In genomic region chr22:23137905-23138520, GRCh38 we compare ENCODE assay signal across 8 cellular contexts. TPM values are rescaled to one million over a fixed set of nuclear protein-coding genes. Genes with fewer than 3 reads are reported as not detected.
A peak's percentile ranks its signal among the peaks of the same experiment; 100 is the strongest.
DNase-seq lines count a peak whose midpoint lies in the region; ATAC-seq and TF ChIP-seq lines count a peak whose summit lies in the region.
"Had no signal": no experiment of that assay in that cellular context is flagged by ENCODE, and none has a peak within 500 bp of the region (broad histone marks: within the 10 kb centered on the region; RNA-seq: fewer than 3 reads in every experiment).

No MANE protein-coding gene starts in this region.

- DNase-seq in HL-60 (ENCODE audit: low read depth in 1 of 2, low spot score in 1 of 2) (peak in 1 of 2 experiments; percentile 88), activated T-cell treated with anti-CD3 and anti-CD28 coated beads for 24 hours (ENCODE audit: low read depth) (peak; percentile 26), mesenchymal stem cell (no peak)
- peak in 9 of 10 donors; percentile 30 to 84 (median 66) for DNase-seq in naive thymus-derived CD8-positive, alpha-beta T cell

- no peak overlapping the region for H3K4me2 ChIP-seq in mesenchymal stem cell (ENCODE audit: low read length, poor library complexity, severe bottlenecking)

- H3K27ac Mint-ChIP-seq in naive thymus-derived CD8-positive, alpha-beta T cell = peak overlapping the region; percentile 93 to 98 (median 96)

- no peak overlapping the region for H2AK5ac ChIP-seq in mesenchymal stem cell (ENCODE audit: low read length, severe bottlenecking)

- H2BK15ac ChIP-seq in mesenchymal stem cell (ENCODE audit: low read depth, poor library complexity, severe bottlenecking) = no peak overlapping the region

- no peak overlapping the region for H4K8ac ChIP-seq in mesenchymal stem cell (ENCODE audit: low read length)

- H2AFZ ChIP-seq in mesenchymal stem cell (ENCODE audit: low read depth, low read length) = no peak overlapping the region

- H3K4me1 Mint-ChIP-seq in naive thymus-derived CD8-positive, alpha-beta T cell = peaks cover 15 to 75% (median 53%) of the 10 kb centered on the region in 4 donors

- peaks cover 11% of the 10 kb centered on the region for H3K4me1 ChIP-seq in mesenchymal stem cell (ENCODE audit: control insufficient read depth, insufficient read depth, low read depth, low read length)

- H3K27me3 ChIP-seq in HL-60 (ENCODE audit: insufficient read depth, poor library complexity, severe bottlenecking) (no peaks in the 10 kb centered on the region), mesenchymal stem cell (ENCODE audit: control insufficient read depth in 1 of 2, insufficient read depth in 1 of 2, low read length in 2 of 2) (peaks cover 0 to 4% of the 10 kb centered on the region in 2 experiments)

- H3K18ac ChIP-seq in mesenchymal stem cell (ENCODE audit: low read depth in 1 of 2, low read length in 2 of 2) = no peak overlapping the region

- H2BK5ac ChIP-seq in mesenchymal stem cell (ENCODE audit: low read depth, low read length, poor library complexity, severe bottlenecking) = no peak overlapping the region

- H3K36me3 Mint-ChIP-seq in naive thymus-derived CD8-positive, alpha-beta T cell = no peaks in the 10 kb centered on the region

- no peak overlapping the region for H2BK12ac ChIP-seq in mesenchymal stem cell (ENCODE audit: low read length in 2 of 2)

- peak overlapping the region; percentile 50 to 85 (median 75) for H3K4me3 Mint-ChIP-seq in naive thymus-derived CD8-positive, alpha-beta T cell

- WGBS in mesenchymal stem cell = 71% methylated on average over 4 of the region's 4 CpGs

- no peak overlapping the region for H3K23ac ChIP-seq in mesenchymal stem cell (ENCODE audit: low read length in 2 of 2)

- H3K4me3 ChIP-seq in HL-60 (replicated peaks; ENCODE audit: insufficient read depth, low read length) (no peak overlapping the region), mesenchymal stem cell (ENCODE audit: insufficient read depth in 1 of 2, low read depth in 1 of 2, low read length in 2 of 2) (no peak overlapping the region)

- peak overlapping the region; percentile 56 for H3K27ac ChIP-seq in HL-60 (replicated peaks)
- no peak overlapping the region for H3K27ac ChIP-seq in mesenchymal stem cell (ENCODE audit: low read length, poor library complexity, severe bottlenecking)

- H2BK120ac ChIP-seq in mesenchymal stem cell (ENCODE audit: low read depth, low read length) = no peak overlapping the region

- H3K9ac ChIP-seq in mesenchymal stem cell (ENCODE audit: low read length) = no peak overlapping the region

- H3K4ac ChIP-seq in mesenchymal stem cell (ENCODE audit: low read depth in 1 of 2, low read length in 2 of 2) = no peak overlapping the region

- TF ChIP-seq CTCF in HL-60 (IDR thresholded peaks at IDR 0.05; ENCODE audit: insufficient read depth, low read length) = no peak

- no peak overlapping the region for H3K14ac ChIP-seq in mesenchymal stem cell (ENCODE audit: low read length in 2 of 2)

- no peak overlapping the region for H4K91ac ChIP-seq in mesenchymal stem cell (ENCODE audit: low read length)

- no peaks in the 10 kb centered on the region for H3K27me3 Mint-ChIP-seq in naive thymus-derived CD8-positive, alpha-beta T cell

- peak; percentile 46 for ATAC-seq in GM18867 (IDR thresholded peaks at IDR 0.05; ENCODE audit: unreplicated experiment)
- ATAC-seq in naive thymus-derived CD8-positive, alpha-beta T cell = peak; percentile 39 to 41
- no peak for ATAC-seq in HG03521 (IDR thresholded peaks at IDR 0.05; ENCODE audit: unreplicated experiment)
- ATAC-seq in HG02973 (IDR thresholded peaks at IDR 0.05; ENCODE audit: unreplicated experiment) = no peak

- H3K36me3 ChIP-seq in mesenchymal stem cell (ENCODE audit: control insufficient read depth in 1 of 2, insufficient read depth in 2 of 2, low read depth in 1 of 2, low read length in 2 of 2) = no peaks in the 10 kb centered on the region

- no peaks in the 10 kb centered on the region for H3K9me3 ChIP-seq in mesenchymal stem cell (ENCODE audit: control insufficient read depth, low read length)

- POLR2A ChIA-PET in naive thymus-derived CD8-positive, alpha-beta T cell (lab: Charles Lee) = interaction anchor here (0.5 to 1.7 kb wide), 8 partner anchors 9 to 757 kb away, joined by 3 to 6 read pairs (median 3); no protein-coding TSS in a partner anchor

- H3K9me3 Mint-ChIP-seq in naive thymus-derived CD8-positive, alpha-beta T cell = no peaks in the 10 kb centered on the region

- no peaks in the 10 kb centered on the region for H3K79me1 ChIP-seq in mesenchymal stem cell (replicated peaks; ENCODE audit: low read length, poor library complexity, severe bottlenecking)

RNA-seq across cellular contexts. Expression of gene RSPH14, which starts 3.8 kb away (rescaled TPM):
- under 1 TPM in 1 of 2 experiments, not detected in 1; 0.77 TPM for total RNA-seq in naive thymus-derived CD8-positive, alpha-beta T cell
- under 1 TPM in 1 of 3 donors, not detected in 2; 0.26 TPM for polyA plus RNA-seq in naive thymus-derived CD8-positive, alpha-beta T cell
- polyA plus RNA-seq in mesenchymal stem cell (2013, experiment 1 of 2) = not detected
- 0.04 TPM for polyA plus RNA-seq in mesenchymal stem cell (2013, experiment 2 of 2)
- total RNA-seq: NCI-H460 had no signal

RNA-seq across cellular contexts. Expression of gene RAB36, which starts 7.3 kb away (rescaled TPM):
- total RNA-seq in naive thymus-derived CD8-positive, alpha-beta T cell = 1 to 10 TPM; 1.1 to 1.2 TPM
- 1 to 10 TPM in 1 of 3 donors, under 1 TPM in 2; 0.66 to 2.0 (median 0.97) TPM for polyA plus RNA-seq in naive thymus-derived CD8-positive, alpha-beta T cell
- polyA plus RNA-seq in mesenchymal stem cell (2013, experiment 1 of 2) = 1.7 TPM
- polyA plus RNA-seq in mesenchymal stem cell (2013, experiment 2 of 2) = 1.9 TPM

RNA-seq across cellular contexts. Expression of gene BCR, which starts 42.3 kb away (rescaled TPM):
- total RNA-seq in naive thymus-derived CD8-positive, alpha-beta T cell = 10 to 100 TPM; 72.1 to 76.9 TPM
- 10 to 100 TPM in 1 of 3 donors, 1 to 10 TPM in 2; 3.8 to 18.3 (median 5.6) TPM for polyA plus RNA-seq in naive thymus-derived CD8-positive, alpha-beta T cell
- polyA plus RNA-seq in mesenchymal stem cell (2013, experiment 1 of 2) = 7.3 TPM
- polyA plus RNA-seq in mesenchymal stem cell (2013, experiment 2 of 2) = 7.1 TPM

Comparison
In these comparisons a context has a peak if more than half of its experiments do, and no peak if none do; other contexts are left out.
1. ATAC-seq: peak in GM18867 (single experiment) and naive thymus-derived CD8-positive, alpha-beta T cell (2 of 2); none in HG03521 (single experiment) and HG02973 (single experiment).